ENCODE assay signal across 1 cellular context in genomic region chr17:67244621-67245072, GRCh38.
TF ChIP-seq lines count a peak whose summit lies in the region.

No MANE protein-coding gene starts in this region.

TF ChIP-seq in HepG2, 621 proteins besides CTCF, POLR2A, EP300 and RAD21 (continued from another document):
- peak; percentile 16; the same call in 1 of the 2 replicates for TF ChIP-seq ARID4A (CRISPR knock-in tag; IDR thresholded peaks at IDR 0.05; ENCODE audit: borderline replicate concordance)
- no peak for TF ChIP-seq SMARCC2 (IDR thresholded peaks at IDR 0.05)
- TF ChIP-seq ZNF431 (CRISPR knock-in tag; IDR thresholded peaks at IDR 0.05; ENCODE audit: borderline replicate concordance, low read depth), result no peak
- no peak for TF ChIP-seq NR3C1 (CRISPR knock-in tag; IDR thresholded peaks at IDR 0.05)
- TF ChIP-seq JUND (CRISPR knock-in tag; IDR thresholded peaks at IDR 0.05), result no peak
- 0 out of 2 replicates have a peak, but pooled peaks have one; percentile 4 for TF ChIP-seq ZBTB3 (CRISPR knock-in tag; IDR thresholded peaks at IDR 0.05; ENCODE audit: borderline replicate concordance, low read depth)
- TF ChIP-seq, protein P1, sequence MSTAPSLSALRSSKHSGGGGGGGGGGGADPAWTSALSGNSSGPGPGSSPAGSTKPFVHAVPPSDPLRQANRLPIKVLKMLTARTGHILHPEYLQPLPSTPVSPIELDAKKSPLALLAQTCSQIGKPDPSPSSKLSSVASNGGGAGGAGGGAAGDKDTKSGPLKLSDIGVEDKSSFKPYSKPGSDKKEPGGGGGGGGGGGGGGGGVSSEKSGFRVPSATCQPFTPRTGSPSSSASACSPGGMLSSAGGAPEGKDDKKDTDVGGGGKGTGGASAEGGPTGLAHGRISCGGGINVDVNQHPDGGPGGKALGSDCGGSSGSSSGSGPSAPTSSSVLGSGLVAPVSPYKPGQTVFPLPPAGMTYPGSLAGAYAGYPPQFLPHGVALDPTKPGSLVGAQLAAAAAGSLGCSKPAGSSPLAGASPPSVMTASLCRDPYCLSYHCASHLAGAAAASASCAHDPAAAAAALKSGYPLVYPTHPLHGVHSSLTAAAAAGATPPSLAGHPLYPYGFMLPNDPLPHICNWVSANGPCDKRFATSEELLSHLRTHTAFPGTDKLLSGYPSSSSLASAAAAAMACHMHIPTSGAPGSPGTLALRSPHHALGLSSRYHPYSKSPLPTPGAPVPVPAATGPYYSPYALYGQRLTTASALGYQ (CRISPR knock-in tag; IDR thresholded peaks at IDR 0.05), result no peak
- TF ChIP-seq ZNF382 (CRISPR knock-in tag; IDR thresholded peaks at IDR 0.05; ENCODE audit: borderline replicate concordance), result no peak
- no peak for TF ChIP-seq ZNF564 (CRISPR knock-in tag; IDR thresholded peaks at IDR 0.05)
- no peak for TF ChIP-seq POLR2AphosphoS2 (IDR thresholded peaks at IDR 0.05; ENCODE audit: low read depth, low read length)
- TF ChIP-seq, protein P2, sequence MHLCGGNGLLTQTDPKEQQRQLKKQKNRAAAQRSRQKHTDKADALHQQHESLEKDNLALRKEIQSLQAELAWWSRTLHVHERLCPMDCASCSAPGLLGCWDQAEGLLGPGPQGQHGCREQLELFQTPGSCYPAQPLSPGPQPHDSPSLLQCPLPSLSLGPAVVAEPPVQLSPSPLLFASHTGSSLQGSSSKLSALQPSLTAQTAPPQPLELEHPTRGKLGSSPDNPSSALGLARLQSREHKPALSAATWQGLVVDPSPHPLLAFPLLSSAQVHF (CRISPR knock-in tag; IDR thresholded peaks at IDR 0.05), result no peak
- no peak for TF ChIP-seq CEBPB (IDR thresholded peaks at IDR 0.05; ENCODE audit: borderline replicate concordance, low read depth, low read length)
- TF ChIP-seq, protein P3, sequence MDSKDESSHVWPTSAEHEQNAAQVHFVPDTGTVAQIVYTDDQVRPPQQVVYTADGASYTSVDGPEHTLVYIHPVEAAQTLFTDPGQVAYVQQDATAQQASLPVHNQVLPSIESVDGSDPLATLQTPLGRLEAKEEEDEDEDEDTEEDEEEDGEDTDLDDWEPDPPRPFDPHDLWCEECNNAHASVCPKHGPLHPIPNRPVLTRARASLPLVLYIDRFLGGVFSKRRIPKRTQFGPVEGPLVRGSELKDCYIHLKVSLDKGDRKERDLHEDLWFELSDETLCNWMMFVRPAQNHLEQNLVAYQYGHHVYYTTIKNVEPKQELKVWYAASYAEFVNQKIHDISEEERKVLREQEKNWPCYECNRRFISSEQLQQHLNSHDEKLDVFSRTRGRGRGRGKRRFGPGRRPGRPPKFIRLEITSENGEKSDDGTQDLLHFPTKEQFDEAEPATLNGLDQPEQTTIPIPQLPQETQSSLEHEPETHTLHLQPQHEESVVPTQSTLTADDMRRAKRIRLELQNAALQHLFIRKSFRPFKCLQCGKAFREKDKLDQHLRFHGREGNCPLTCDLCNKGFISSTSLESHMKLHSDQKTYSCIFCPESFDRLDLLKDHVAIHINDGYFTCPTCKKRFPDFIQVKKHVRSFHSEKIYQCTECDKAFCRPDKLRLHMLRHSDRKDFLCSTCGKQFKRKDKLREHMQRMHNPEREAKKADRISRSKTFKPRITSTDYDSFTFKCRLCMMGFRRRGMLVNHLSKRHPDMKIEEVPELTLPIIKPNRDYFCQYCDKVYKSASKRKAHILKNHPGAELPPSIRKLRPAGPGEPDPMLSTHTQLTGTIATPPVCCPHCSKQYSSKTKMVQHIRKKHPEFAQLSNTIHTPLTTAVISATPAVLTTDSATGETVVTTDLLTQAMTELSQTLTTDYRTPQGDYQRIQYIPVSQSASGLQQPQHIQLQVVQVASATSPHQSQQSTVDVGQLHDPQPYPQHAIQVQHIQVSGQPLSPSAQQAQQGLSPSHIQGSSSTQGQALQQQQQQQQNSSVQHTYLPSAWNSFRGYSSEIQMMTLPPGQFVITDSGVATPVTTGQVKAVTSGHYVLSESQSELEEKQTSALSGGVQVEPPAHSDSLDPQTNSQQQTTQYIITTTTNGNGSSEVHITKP (CRISPR knock-in tag; IDR thresholded peaks at IDR 0.05; ENCODE audit: low read depth), result no peak
- no peak for TF ChIP-seq RBM22 (optimal IDR thresholded peaks at IDR 0.05; ENCODE audit: low read length)
- no peak for TF ChIP-seq ZBTB7A (CRISPR knock-in tag; IDR thresholded peaks at IDR 0.05)
- TF ChIP-seq MED1 (CRISPR knock-in tag; IDR thresholded peaks at IDR 0.05), result peak; percentile 51; the same call in 1 of the 2 replicates
- no peak for TF ChIP-seq ONECUT2 (CRISPR knock-in tag; IDR thresholded peaks at IDR 0.05)
- TF ChIP-seq, protein P4, sequence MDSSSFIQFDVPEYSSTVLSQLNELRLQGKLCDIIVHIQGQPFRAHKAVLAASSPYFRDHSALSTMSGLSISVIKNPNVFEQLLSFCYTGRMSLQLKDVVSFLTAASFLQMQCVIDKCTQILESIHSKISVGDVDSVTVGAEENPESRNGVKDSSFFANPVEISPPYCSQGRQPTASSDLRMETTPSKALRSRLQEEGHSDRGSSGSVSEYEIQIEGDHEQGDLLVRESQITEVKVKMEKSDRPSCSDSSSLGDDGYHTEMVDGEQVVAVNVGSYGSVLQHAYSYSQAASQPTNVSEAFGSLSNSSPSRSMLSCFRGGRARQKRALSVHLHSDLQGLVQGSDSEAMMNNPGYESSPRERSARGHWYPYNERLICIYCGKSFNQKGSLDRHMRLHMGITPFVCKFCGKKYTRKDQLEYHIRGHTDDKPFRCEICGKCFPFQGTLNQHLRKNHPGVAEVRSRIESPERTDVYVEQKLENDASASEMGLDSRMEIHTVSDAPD (CRISPR knock-in tag; IDR thresholded peaks at IDR 0.05), result no peak
- 0 out of 2 replicates have a peak, but pooled peaks have one; percentile 33 for TF ChIP-seq SP5 (CRISPR knock-in tag; IDR thresholded peaks at IDR 0.05; ENCODE audit: borderline replicate concordance, low read depth)
TF ChIP-seq in HepG2: peak in this region for 70.
